8 cellular contexts compared by ENCODE assay signal in the genomic region with DNA sequence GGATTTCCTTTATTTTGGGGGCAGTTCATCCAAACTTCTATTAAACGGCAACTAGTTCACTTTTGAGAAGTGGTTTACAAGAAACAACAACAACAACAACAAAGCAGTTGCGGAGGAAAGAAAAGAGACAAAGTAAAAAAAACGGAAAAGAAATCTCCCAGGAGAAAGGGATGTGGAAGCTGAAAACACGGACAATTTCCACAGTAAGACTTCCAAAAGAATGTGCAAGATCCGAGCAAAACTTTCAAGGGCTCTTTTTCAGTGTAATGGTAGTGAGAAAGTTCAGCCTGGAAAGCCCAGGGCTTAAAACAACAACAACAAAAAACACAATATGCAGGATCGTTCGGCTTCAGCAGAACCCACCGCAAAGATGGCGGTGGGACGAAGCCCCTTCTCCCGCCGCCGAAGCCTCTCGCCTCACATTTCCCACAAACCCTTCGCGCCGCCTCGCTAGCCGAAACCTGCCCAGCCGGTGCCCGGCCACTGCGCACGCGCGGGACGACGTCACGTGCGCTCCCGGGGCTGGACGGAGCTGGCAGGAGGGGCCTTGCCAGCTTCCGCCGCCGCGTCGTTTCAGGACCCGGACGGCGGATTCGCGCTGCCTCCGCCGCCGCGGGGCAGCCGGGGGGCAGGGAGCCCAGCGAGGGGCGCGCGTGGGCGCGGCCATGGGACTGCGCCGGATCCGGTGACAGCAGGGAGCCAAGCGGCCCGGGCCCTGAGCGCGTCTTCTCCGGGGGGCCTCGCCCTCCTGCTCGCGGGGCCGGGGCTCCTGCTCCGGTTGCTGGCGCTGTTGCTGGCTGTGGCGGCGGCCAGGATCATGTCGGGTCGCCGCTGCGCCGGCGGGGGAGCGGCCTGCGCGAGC. TPM values are rescaled to one million over a fixed set of nuclear protein-coding genes. Genes with fewer than 3 reads are reported as not detected.
DNase-seq lines count a peak whose midpoint lies in the region; ATAC-seq and TF ChIP-seq lines count a peak whose summit lies in the region.

A gene (plus strand): TSS at position 553 of the 862 bp plus-strand sequence. CDS start 265 bp downstream, at position 818.

- peak within 1 kb of the TSS; percentile 88 to 98 (median 96) for H3K27ac ChIP-seq in heart right ventricle

- H3K4me3 Mint-ChIP-seq in type B pancreatic cell, result peak within 1 kb of the TSS; percentile 98

- H3K9me3 Mint-ChIP-seq in type B pancreatic cell, result no peaks in the 10 kb centered on the region

- TF ChIP-seq CTCF in GM13977 (IDR thresholded peaks at IDR 0.05; ENCODE audit: extremely low read depth, insufficient read depth, missing control alignments) (peak; percentile 4), heart right ventricle (IDR thresholded peaks at IDR 0.05) (peak in 1 of 9 donors; percentile 17), type B pancreatic cell (conservative IDR thresholded peaks at IDR 0.05) (no peak)

- intact Hi-C loops in T-helper 1 cell treated with Interleukin-12 subunit alpha and Interleukin-12 subunit beta and Interleukin-4 antibody, amounts not matched to agents 30 ng/mL and 1 ng/mL, for 36 hours (cut with micrococcal nuclease), result loop anchor here (1.0 to 5.0 kb wide), 15 partner anchors 40 to 1904 kb away; a partner anchor contains a TSS
- intact Hi-C loops in heart right ventricle (cut with DNase I), result loop anchor here in 2 of 10 donors (5.0 to 10.0 kb wide), 2 partner anchors 107 to 109 kb away; a partner anchor contains a TSS
- intact Hi-C loops in posterior cingulate gyrus (cut with DNase I), result loop anchor here (5.0 to 10.0 kb wide), 2 partner anchors 166 to 777 kb away; a partner anchor contains a TSS

- peaks cover 32% of the 10 kb centered on the region for H3K4me1 Mint-ChIP-seq in type B pancreatic cell (ENCODE audit: unreplicated experiment)

- peaks cover 17% of the 10 kb centered on the region for H3K36me3 Mint-ChIP-seq in type B pancreatic cell

- WGBS in heart right ventricle, 2 donors, result 0 to 1% methylated on average over 66 to 77 of the region's 77 CpGs

- no peaks in the 10 kb centered on the region for H3K9me3 ChIP-seq in heart right ventricle

- H3K36me3 ChIP-seq in heart right ventricle, result peaks cover 0 to 24% (median 0%) of the 10 kb centered on the region in 9 donors

- in situ Hi-C loops in GM13977 (cut with MboI; ENCODE audit: low pct_unique_long_range_greater_than_20kb, low sequenced_read_pairs, unreplicated experiment), result no loop called here

- H3K4me1 ChIP-seq in heart right ventricle, result peaks cover 2 to 55% (median 44%) of the 10 kb centered on the region in 9 donors

- H3K27me3 ChIP-seq in heart right ventricle, result no peaks in the 10 kb centered on the region

- no peaks in the 10 kb centered on the region for H3K27me3 Mint-ChIP-seq in type B pancreatic cell

- peak; percentile 95 for DNase-seq in GM13977 (ENCODE audit: low spot score)
- DNase-seq in NCI-H146 (lab: John Stamatoyannopoulos, UW), result peak; percentile 95
- DNase-seq in amniotic epithelial cell (ENCODE audit: low read depth), result peak; percentile 85
- peak; percentile 94 to 97 for DNase-seq in heart right ventricle
- peak; percentile 85 to 98 (median 89) for DNase-seq in posterior cingulate gyrus
- DNase-seq in type B pancreatic cell (ENCODE audit: extremely low spot score, unreplicated experiment), result peak; percentile 98

- ATAC-seq in HG02852 (IDR thresholded peaks at IDR 0.05; ENCODE audit: unreplicated experiment) (peak; percentile 72), heart right ventricle (peak; percentile 97 to 98 (median 98))

- H3K4me3 ChIP-seq in heart right ventricle, result peak within 1 kb of the TSS; percentile 71 to 96 (median 85)

- H3K27ac Mint-ChIP-seq in type B pancreatic cell, result peak within 1 kb of the TSS; percentile 99

RNA-seq across cellular contexts. Expression of the gene that starts here (rescaled TPM):
- 34.7 and 35.4 TPM in 2 replicates for total RNA-seq in T-helper 1 cell treated with Interleukin-12 subunit alpha and Interleukin-12 subunit beta and Interleukin-4 antibody, amounts not matched to agents 30 ng/mL and 1 ng/mL, for 36 hours
- 10 to 100 TPM; 11.8 to 21.1 (median 14.3) TPM for total RNA-seq in heart right ventricle
- 1 to 10 TPM; 4.7 to 6.4 TPM for polyA plus RNA-seq in heart right ventricle
- total RNA-seq in type B pancreatic cell (ENCODE audit: low replicate concordance), result 47.3 and 50.8 TPM in 2 replicates

Comparison
In these comparisons a context has a peak if more than half of its experiments do, and no peak if none do; other contexts are left out.
1. Peak in every context shown above with its lines: DNase-seq, ATAC-seq, H3K4me3 ChIP-seq and H3K27ac ChIP-seq.